In genomic region chr6:138402833-138403187, GRCh38 we compare ENCODE assay signal across 11 cellular contexts. TPM values are rescaled to one million over a fixed set of nuclear protein-coding genes. Genes with fewer than 3 reads are reported as not detected.
DNase-seq lines count a peak whose midpoint lies in the region; ATAC-seq and TF ChIP-seq lines count a peak whose summit lies in the region.
"Had no signal": no experiment of that assay in that cellular context is flagged by ENCODE, and none has a peak within 500 bp of the region (broad histone marks: within the 10 kb centered on the region; RNA-seq: fewer than 3 reads in every experiment).

No MANE protein-coding gene starts in this region.

- H3K4me1 ChIP-seq in heart right ventricle (peaks cover 0 to 28% (median 20%) of the 10 kb centered on the region in 9 donors), muscle layer of duodenum (ENCODE audit: control insufficient read depth in 1 of 2, insufficient read depth in 2 of 2, low read length in 2 of 2) (peaks cover 0 to 6% of the 10 kb centered on the region in 2 donors), upper lobe of right lung (peaks cover 5% of the 10 kb centered on the region)

- H3K9me3 Mint-ChIP-seq in activated naive CD8-positive, alpha-beta T cell treated with anti-CD3 and anti-CD28 coated beads for 36 hours, result no peaks in the 10 kb centered on the region

- H3K27ac ChIP-seq in heart right ventricle (peak overlapping the region in 7 of 10 donors; percentile 86 to 98 (median 95)), muscle layer of duodenum (ENCODE audit: low read length) (no peak overlapping the region), upper lobe of right lung (no peak overlapping the region)

- TF ChIP-seq CTCF in heart right ventricle (IDR thresholded peaks at IDR 0.05) (no peak), upper lobe of right lung (IDR thresholded peaks at IDR 0.05) (no peak)

- H3K36me3 ChIP-seq in heart right ventricle, result peaks cover 0 to 25% (median 17%) of the 10 kb centered on the region in 9 donors
- peaks cover 13 to 22% of the 10 kb centered on the region in 2 donors for H3K36me3 ChIP-seq in muscle layer of duodenum (ENCODE audit: control insufficient read depth in 1 of 2, insufficient read depth in 2 of 2, low read length in 2 of 2)
- H3K36me3 ChIP-seq in upper lobe of right lung, result peaks cover 21% of the 10 kb centered on the region

- H3K27me3 Mint-ChIP-seq in activated naive CD8-positive, alpha-beta T cell treated with anti-CD3 and anti-CD28 coated beads for 36 hours, result no peaks in the 10 kb centered on the region

- H3K27me3 ChIP-seq in heart right ventricle (no peaks in the 10 kb centered on the region), muscle layer of duodenum (ENCODE audit: low read depth, low read length) (no peaks in the 10 kb centered on the region), upper lobe of right lung (no peaks in the 10 kb centered on the region)

- no peak overlapping the region for H3K27ac Mint-ChIP-seq in activated naive CD8-positive, alpha-beta T cell treated with anti-CD3 and anti-CD28 coated beads for 36 hours

- peaks cover 13% of the 10 kb centered on the region for H3K36me3 Mint-ChIP-seq in activated naive CD8-positive, alpha-beta T cell treated with anti-CD3 and anti-CD28 coated beads for 36 hours

- intact Hi-C loops in heart right ventricle (cut with DNase I), result loop anchor here in 9 of 10 donors (5.0 to 10.0 kb wide), 7 partner anchors 96 to 288 kb away; no protein-coding TSS in a partner anchor
- intact Hi-C loops in cardiac septum (cut with DNase I), result loop anchor here (5.0 kb wide), 2 partner anchors 116 to 286 kb away; no protein-coding TSS in a partner anchor
- intact Hi-C loops in upper lobe of right lung (cut with DNase I), result no loop called here

- peak overlapping the region; percentile 81 for H3K4me3 Mint-ChIP-seq in activated naive CD8-positive, alpha-beta T cell treated with anti-CD3 and anti-CD28 coated beads for 36 hours

- H3K9me3 ChIP-seq in heart right ventricle (no peaks in the 10 kb centered on the region), muscle layer of duodenum (ENCODE audit: control insufficient read depth in 1 of 2, low read length in 2 of 2) (no peaks in the 10 kb centered on the region), upper lobe of right lung (no peaks in the 10 kb centered on the region)

- peaks cover 17% of the 10 kb centered on the region for H3K4me1 Mint-ChIP-seq in activated naive CD8-positive, alpha-beta T cell treated with anti-CD3 and anti-CD28 coated beads for 36 hours

- DNase-seq in heart right ventricle (no peak), cardiac septum (ENCODE audit: low spot score) (no peak), upper lobe of right lung (no peak), NCI-H1092 (lab: John Stamatoyannopoulos, UW) (no peak), mucosa of gallbladder (ENCODE audit: low spot score) (no peak)
- no peak for DNase-seq in activated naive CD8-positive, alpha-beta T cell treated with anti-CD3 and anti-CD28 coated beads for 36 hours
- DNase-seq: cortex of kidney, NCI-H226 had no signal

- ATAC-seq in heart right ventricle, result no peak
- no peak for ATAC-seq in upper lobe of right lung
- no peak for ATAC-seq in GM19467 (IDR thresholded peaks at IDR 0.05; ENCODE audit: unreplicated experiment)

- H3K4me3 ChIP-seq in heart right ventricle (peak overlapping the region in 8 of 10 donors; percentile 63 to 92 (median 84)), muscle layer of duodenum (ENCODE audit: low read depth in 1 of 2, low read length in 2 of 2) (peak overlapping the region; percentile 84 to 90), upper lobe of right lung (peak overlapping the region; percentile 64)

- WGBS in heart right ventricle, 2 donors, result 90 to 97% methylated on average over 8 of the region's 8 CpGs

RNA-seq across cellular contexts. Expression of gene HEBP2, which starts 1.2 kb away (rescaled TPM):
- 100 to 1,000 TPM in 5 of 10 donors, 10 to 100 TPM in 5; 88.4 to 108 (median 100) TPM for total RNA-seq in heart right ventricle
- 100 to 1,000 TPM in 1 of 2 donors, 10 to 100 TPM in 1; 44.1 to 123 TPM for polyA plus RNA-seq in heart right ventricle
- 98.9 TPM for total RNA-seq in cardiac septum
- total RNA-seq in activated naive CD8-positive, alpha-beta T cell treated with anti-CD3 and anti-CD28 coated beads for 36 hours, result 10 to 100 TPM; 27.4 to 28.0 TPM
- total RNA-seq in upper lobe of right lung, result 41.9 TPM
- total RNA-seq in mucosa of gallbladder, result 93.7 TPM

RNA-seq across cellular contexts. Expression of gene SMIM28, which starts 25.1 kb away (rescaled TPM):
- not detected for total RNA-seq in heart right ventricle
- polyA plus RNA-seq in heart right ventricle, result not detected
- not detected for total RNA-seq in cardiac septum
- not detected for total RNA-seq in activated naive CD8-positive, alpha-beta T cell treated with anti-CD3 and anti-CD28 coated beads for 36 hours
- total RNA-seq in upper lobe of right lung, result not detected
- not detected for total RNA-seq in mucosa of gallbladder
- total RNA-seq: lower leg skin had no signal

Comparison
In these comparisons a context has a peak if more than half of its experiments do, and no peak if none do; other contexts are left out.
1. H3K27ac ChIP-seq: peak in heart right ventricle (7 of 10); none in muscle layer of duodenum (single experiment) and upper lobe of right lung (single experiment).
2. Peak in every context shown above with its lines, with median percentiles within 50 percentile points of each other: H3K4me3 ChIP-seq.